In the genomic region with DNA sequence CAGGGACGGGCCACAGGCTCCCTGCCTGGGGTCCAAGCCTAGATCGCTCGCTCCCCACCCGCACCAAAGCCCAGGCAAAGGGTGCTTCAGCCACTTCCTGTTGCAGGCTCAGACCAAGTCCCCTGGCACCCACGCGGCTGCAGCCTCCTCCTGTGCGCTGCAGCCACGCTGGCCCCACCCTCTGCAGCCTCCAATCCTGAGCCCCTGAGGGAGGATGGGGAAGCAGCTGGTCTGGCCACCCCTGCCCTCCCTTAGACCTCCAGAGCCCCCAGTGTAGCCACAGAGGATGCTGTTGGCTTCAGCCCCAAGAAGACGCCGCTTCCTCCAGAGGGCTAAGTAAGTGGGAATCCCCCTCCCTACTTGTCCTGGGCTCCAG, we compare ENCODE assay signal across 8 cellular contexts. TPM values are rescaled to one million over a fixed set of nuclear protein-coding genes. Genes with fewer than 3 reads are reported as not detected.
DNase-seq lines count a peak whose midpoint lies in the region; ATAC-seq, FAIRE-seq and TF ChIP-seq lines count a peak whose summit lies in the region.

No MANE protein-coding gene starts in this region.

- ATAC-seq in GM19438 (IDR thresholded peaks at IDR 0.05; ENCODE audit: low read depth, unreplicated experiment) (peak; percentile 62), HG03432 (IDR thresholded peaks at IDR 0.05; ENCODE audit: unreplicated experiment) (peak; percentile 68), K562 (no peak)

- BruUV-seq in K562 (replicated peaks; lab: Mats Ljungman, UMichigan), result no TSS peak

- no peak overlapping the region for H2AFZ ChIP-seq in K562 (ENCODE audit: low read depth, low read length)

- H3K9me1 ChIP-seq in K562 (ENCODE audit: control insufficient read depth, insufficient read depth, low read length), result no peaks in the 10 kb centered on the region

- H3K9me3 ChIP-seq in K562 (replicated peaks; ENCODE audit: control insufficient read depth, insufficient read depth, low read depth, low read length) (no peaks in the 10 kb centered on the region), mucosa of rectum (ENCODE audit: control insufficient read depth in 2 of 2, low read length in 2 of 2) (no peaks in the 10 kb centered on the region)

- POLR2A ChIA-PET in K562 (lab: Yijun Ruan, JAX), result interaction anchor here (0.6 to 3.2 kb wide), 5 partner anchors 8 to 101 kb away, joined by 3 to 10 read pairs (median 4); a partner anchor contains a TSS

- TF ChIP-seq RAD21 in K562 (CRISPR knock-in tag; conservative IDR thresholded peaks at IDR 0.05 in 1 of 2, IDR thresholded peaks at IDR 0.05 in 1 of 2), result no peak

- no peaks in the 10 kb centered on the region for H3K27me3 Mint-ChIP-seq in activated naive CD4-positive, alpha-beta T cell treated with anti-CD3 and anti-CD28 coated beads, Interleukin-2, amount 10 ng/mL, durations not matched to agents 7 days and 5 days

- FAIRE-seq in K562 (lab: Jason Lieb, UNC), result no peak

- H3K4me1 ChIP-seq in K562 (replicated peaks in 1 of 2; ENCODE audit: control insufficient read depth in 2 of 2, insufficient read depth in 2 of 2, low read length in 2 of 2) (peaks cover 15 to 31% of the 10 kb centered on the region in 2 experiments), mucosa of rectum (ENCODE audit: control insufficient read depth in 2 of 2, insufficient read depth in 2 of 2, low read length in 2 of 2) (peaks cover 6 to 13% of the 10 kb centered on the region in 2 donors)

- peaks cover 13% of the 10 kb centered on the region for H3K36me3 Mint-ChIP-seq in activated naive CD4-positive, alpha-beta T cell treated with anti-CD3 and anti-CD28 coated beads, Interleukin-2, amount 10 ng/mL, durations not matched to agents 7 days and 5 days

- in situ Hi-C loops in K562 (cut with MboI), result no loop called here

- no peak overlapping the region for H3K4me3 Mint-ChIP-seq in activated naive CD4-positive, alpha-beta T cell treated with anti-CD3 and anti-CD28 coated beads, Interleukin-2, amount 10 ng/mL, durations not matched to agents 7 days and 5 days

- H3K4me1 Mint-ChIP-seq in activated naive CD4-positive, alpha-beta T cell treated with anti-CD3 and anti-CD28 coated beads, Interleukin-2, amount 10 ng/mL, durations not matched to agents 7 days and 5 days, result peaks cover 28% of the 10 kb centered on the region

- H3K27ac Mint-ChIP-seq in activated naive CD4-positive, alpha-beta T cell treated with anti-CD3 and anti-CD28 coated beads, Interleukin-2, amount 10 ng/mL, durations not matched to agents 7 days and 5 days, result no peak overlapping the region

- peaks cover 34% of the 10 kb centered on the region; the same call in 2 of the 3 replicates for H3K36me3 ChIP-seq in K562 (ENCODE audit: control insufficient read depth, insufficient read depth, low read length)
- H3K36me3 ChIP-seq in mucosa of rectum (ENCODE audit: control insufficient read depth in 2 of 2, insufficient read depth in 2 of 2, low read length in 2 of 2), result peaks cover 0 to 3% of the 10 kb centered on the region in 2 donors

- intact Hi-C loops in K562 (cut with micrococcal nuclease), result no loop called here

- WGBS in K562 (ENCODE audit: insufficient coverage, low coverage, missing lambda C conversion rate), result 87% methylated on average over 10 of the region's 10 CpGs

- no peak for TF ChIP-seq EP300 in K562 (IDR thresholded peaks at IDR 0.05; ENCODE audit: low read length)

- peaks cover 3% of the 10 kb centered on the region for H3K9me3 Mint-ChIP-seq in activated naive CD4-positive, alpha-beta T cell treated with anti-CD3 and anti-CD28 coated beads, Interleukin-2, amount 10 ng/mL, durations not matched to agents 7 days and 5 days

- H3K27ac ChIP-seq in K562 (ENCODE audit: extremely low read depth, low read depth, low read length) (no peak overlapping the region), mucosa of rectum (ENCODE audit: low read depth in 2 of 2, low read length in 2 of 2) (peak overlapping the region; percentile 46 to 80)

- no peak for TF ChIP-seq CTCF in K562 (IDR thresholded peaks at IDR 0.05 in 2 of 3, conservative IDR thresholded peaks at IDR 0.05 in 1 of 3; ENCODE audit: insufficient read depth in 2 of 3, low read depth in 1 of 3, low read length in 3 of 3)

- CTCF ChIA-PET in K562 (lab: Yijun Ruan, JAX; ENCODE audit: low intra/inter-chr PET ratio), result no interaction called here
- CTCF ChIA-PET in activated naive CD4-positive, alpha-beta T cell treated with anti-CD3 and anti-CD28 coated beads, Interleukin-2, amount 10 ng/mL, durations not matched to agents 7 days and 5 days (lab: Charles Lee), result no interaction called here

- H3K9ac ChIP-seq in K562 (ENCODE audit: insufficient read depth in 1 of 2, low read depth in 2 of 2, low read length in 2 of 2) (peak overlapping the region in 1 of 2 experiments; percentile 75; a peak in 1 of 4 replicates), mucosa of rectum (ENCODE audit: low read depth in 1 of 2, low read length in 2 of 2) (peak overlapping the region in 1 of 2 donors; percentile 32)

- peak; percentile 69 for DNase-seq in CMK (ENCODE audit: low read depth)
- peak in 2 of 4 experiments; percentile 13 to 17 for DNase-seq in K562 (ENCODE audit: extremely low read depth in 1 of 4, low spot score in 3 of 4)
- DNase-seq in activated naive CD4-positive, alpha-beta T cell treated with anti-CD3 and anti-CD28 coated beads, Interleukin-2, amount 10 ng/mL, durations not matched to agents 7 days and 5 days, result no peak
- DNase-seq in DMS114 treated with DMSO at 0.1 percent for 48 hours (lab: John Stamatoyannopoulos, UW; ENCODE audit: unreplicated experiment), result no peak
- DNase-seq in central memory CD4-positive, alpha-beta T cell, result no peak

- TF ChIP-seq POLR2A in K562 (conservative IDR thresholded peaks at IDR 0.05), result no peak

- 0 out of 3 replicates have a peak, but pooled peaks cover 3% of the 10 kb centered on the region for H3K79me2 ChIP-seq in K562 (ENCODE audit: control insufficient read depth, insufficient read depth, low read length)

- H3K27me3 ChIP-seq in K562 (ENCODE audit: control insufficient read depth in 2 of 2, insufficient read depth in 2 of 2, low read length in 2 of 2) (no peaks in the 10 kb centered on the region), mucosa of rectum (ENCODE audit: control insufficient read depth in 2 of 2, insufficient read depth in 2 of 2, low read length in 2 of 2) (no peaks in the 10 kb centered on the region)

- H3K4me3 ChIP-seq in K562, result no peak overlapping the region
- H3K4me3 ChIP-seq in mucosa of rectum (ENCODE audit: low read length in 2 of 2), result peak overlapping the region in 1 of 2 donors; percentile 54

- H3K4me2 ChIP-seq in K562 (ENCODE audit: insufficient read depth, low read length), result no peak overlapping the region

- H4K20me1 ChIP-seq in K562 (replicated peaks; ENCODE audit: control insufficient read depth, insufficient read depth, low read length), result peaks cover 13% of the 10 kb centered on the region; the same call in 1 of the 2 replicates

TF ChIP-seq in K562, 482 proteins besides CTCF, POLR2A, EP300 and RAD21:
- no peak for TF ChIP-seq PRPF4 (IDR thresholded peaks at IDR 0.05; ENCODE audit: insufficient read depth, low read depth, low read length, poor library complexity, severe bottlenecking)
- TF ChIP-seq RBFOX2 (IDR thresholded peaks at IDR 0.05; ENCODE audit: low read depth, low read length), result peak; percentile 11; the same call in 1 of the 2 replicates
TF ChIP-seq in K562: peak in this region for 1.

RNA-seq across cellular contexts. Expression of a gene that starts 9.3 kb away (rescaled TPM):
- 23.2 and 66.1 TPM in 2 replicates for total RNA-seq in K562 (2011; cell fraction: chromatin; rRNA removed; ENCODE audit: low replicate concordance)
- total RNA-seq in K562 (2011; cell fraction: nucleolus; rRNA removed), result 28.6 and 29.9 TPM in 2 replicates
- total RNA-seq in K562 (2011; cell fraction: nucleoplasm; rRNA removed), result 24.9 and 30.2 TPM in 2 replicates
- total RNA-seq in K562 (2014; rRNA removed) (21.1 and 23.1 TPM in 2 replicates), K562 (2014; rRNA removed; fragmentation: Illumina TruSeq; extraction: Trizol) (5.1 and 6.4 TPM in 2 replicates), K562 (2015; rRNA removed; fragmentation: Illumina TruSeq; extraction: Trizol) (15.0 and 16.0 TPM in 2 replicates), K562 (2021) (29.0 and 30.0 TPM in 2 replicates)
- polyA plus RNA-seq in K562 (2011; rRNA removed) (14.3 and 17.7 TPM in 2 replicates), K562 (2014; fragmentation: Illumina TruSeq; extraction: Trizol) (24.5 and 36.9 TPM in 2 replicates), K562 (2014; fragmentation: Nextera tagmentation; extraction: Ambion mirVana) (under 1 TPM; 0.14 to 0.38 TPM), K562 (2014; rRNA removed) (15.9 and 18.1 TPM in 2 replicates)
- polyA plus RNA-seq in K562 (2011; cell fraction: cytosol; rRNA removed), result 17.9 and 46.8 TPM in 2 replicates
- 22.4 and 50.0 TPM in 2 replicates for polyA plus RNA-seq in K562 (2011; cell fraction: nucleus; rRNA removed)
- polyA plus RNA-seq in K562 (2012), result 18.8 and 23.1 TPM in 2 replicates
- polyA minus RNA-seq in K562 (2011; rRNA and poly(A)+ RNA removed), result 6.9 and 18.5 TPM in 2 replicates
- 15.1 and 16.3 TPM in 2 replicates for polyA minus RNA-seq in K562 (2011; cell fraction: cytosol; rRNA and poly(A)+ RNA removed)
- polyA minus RNA-seq in K562 (2011; cell fraction: nucleus; rRNA and poly(A)+ RNA removed), result 6.2 and 7.5 TPM in 2 replicates
